Comparison of ENCODE assay signal across 8 cellular contexts in genomic region chr4:70840137-70840536, GRCh38. TPM values are rescaled to one million over a fixed set of nuclear protein-coding genes. Genes with fewer than 3 reads are reported as not detected.
A peak's percentile ranks its signal among the peaks of the same experiment; 100 is the strongest.
DNase-seq lines count a peak whose midpoint lies in the region; ATAC-seq and TF ChIP-seq lines count a peak whose summit lies in the region.
"Not testable (repeated sequence)": the region's sequence is repeated elsewhere in the genome, so short reads cannot be mapped to it uniquely, and the experiment has no call there.

No MANE protein-coding gene starts in this region.

- in situ Hi-C loops in brain microvascular endothelial cell (cut with HindIII; ENCODE audit: low pct_ligation_motif_present, low sequenced_read_pairs) = not testable (repeated sequence)

- TF ChIP-seq POLR2A in heart left ventricle (IDR thresholded peaks at IDR 0.05) = not testable (repeated sequence)

- not testable (repeated sequence) for H3K9me3 Mint-ChIP-seq in neural progenitor cell

- H3K79me2 ChIP-seq in neural progenitor cell (ENCODE audit: low read depth) = peaks cover 44% of the 10 kb centered on the region

- not testable (repeated sequence) for H3K9me3 ChIP-seq in heart left ventricle; neural progenitor cell (ENCODE audit: low read depth)

- peak overlapping the region; percentile 87 for H3K4me3 Mint-ChIP-seq in neural progenitor cell

- peaks cover 11% of the 10 kb centered on the region for H3K4me1 Mint-ChIP-seq in neural progenitor cell

- 60 to 88% (median 71%) methylated on average over 11 to 18 of the region's 20 CpGs for WGBS in heart left ventricle, 4 donors

- H2AFZ ChIP-seq in neural progenitor cell (replicated peaks) = not testable (repeated sequence)

- not testable (repeated sequence) for H3K27me3 Mint-ChIP-seq in neural progenitor cell (ENCODE audit: insufficient read depth, low read depth)

- peak in 3 of 4 donors; percentile 1 to 5 (median 3) for ATAC-seq in heart left ventricle

- not testable (repeated sequence) for H3K36me3 ChIP-seq in brain microvascular endothelial cell (replicated peaks); neural progenitor cell
- H3K36me3 ChIP-seq in heart left ventricle = peaks cover 0 to 10% (median 6%) of the 10 kb centered on the region in 9 donors

- H3K36me3 Mint-ChIP-seq in neural progenitor cell = peaks cover 10% of the 10 kb centered on the region

- peaks cover 29% of the 10 kb centered on the region for H4K20me1 ChIP-seq in neural progenitor cell (ENCODE audit: low read depth)

- intact Hi-C loops in heart left ventricle (cut with DNase I) = loop anchor here in 5 of 10 donors (5.0 to 10.0 kb wide), 6 partner anchors 55 to 155 kb away; partner anchors contain the start of genes DCK (in 2 of the 5) and MOB1B (in 1 of the 5)

- H3K4me2 ChIP-seq in neural progenitor cell = not testable (repeated sequence)

- H3F3A ChIP-seq in neural progenitor cell (ENCODE audit: low read depth) = peaks cover 10% of the 10 kb centered on the region

- DNase-seq in AG08396 (ENCODE audit: low spot score) (peak; percentile 25), HT1080 (ENCODE audit: low read depth) (peak; percentile 78), RPMI7951 (ENCODE audit: low read depth) (peak; percentile 26), brain microvascular endothelial cell (peak; percentile 14), heart left ventricle (peak; percentile 32 to 70 (median 68)), neural progenitor cell (ENCODE audit: low spot score) (peak; percentile 34)
- DNase-seq in activated CD8-positive, alpha-beta memory T cell treated with anti-CD3 and anti-CD28 coated beads for 48 hours (ENCODE audit: low read depth in 2 of 3, low spot score in 2 of 3) = peak in 2 of 3 experiments; percentile 44 to 46
- peak; percentile 16 for DNase-seq in stimulated activated CD8-positive, alpha-beta memory T cell treated with anti-CD3 and anti-CD28 coated beads, Interleukin-12 subunit alpha, Interleukin-12 subunit beta, amount 100 ng/mL, for 24 hours (ENCODE audit: extremely low read depth)

- H3K27ac Mint-ChIP-seq in neural progenitor cell = not testable (repeated sequence)

- H3K27ac ChIP-seq in brain microvascular endothelial cell, neural progenitor cell: not testable (repeated sequence)
- H3K27ac ChIP-seq in heart left ventricle = peak overlapping the region in 6 of 12 donors; percentile 13 to 99 (median 66)

- not testable (repeated sequence) for TF ChIP-seq CTCF in brain microvascular endothelial cell (IDR thresholded peaks at IDR 0.05; ENCODE audit: low read depth, low read length, missing control alignments); heart left ventricle (IDR thresholded peaks at IDR 0.05); neural progenitor cell (IDR thresholded peaks at IDR 0.05)

- H3K4me1 ChIP-seq in heart left ventricle = peaks cover 0 to 31% (median 19%) of the 10 kb centered on the region in 12 donors
- H3K4me1 ChIP-seq in neural progenitor cell = not testable (repeated sequence)

- H3K9ac ChIP-seq in neural progenitor cell = not testable (repeated sequence)

- H3K4me3 ChIP-seq in brain microvascular endothelial cell (ENCODE audit: low read depth, low read length); neural progenitor cell: not testable (repeated sequence)
- H3K4me3 ChIP-seq in heart left ventricle = peak overlapping the region in 5 of 12 donors; percentile 13 to 100 (median 92)

- H3K27me3 ChIP-seq in brain microvascular endothelial cell (replicated peaks); heart left ventricle; neural progenitor cell: not testable (repeated sequence)

RNA-seq across cellular contexts. Expression of gene GRSF1, which starts 0.4 kb away (rescaled TPM):
- 97.5 and 109 TPM in 2 replicates for total RNA-seq in HT1080 (2014; rRNA removed; shearing (Covaris generic))
- polyA plus RNA-seq in HT1080 (2015; cell fraction: cytosol; rRNA removed) = 106 and 122 TPM in 2 replicates
- 90.2 and 97.9 TPM in 2 replicates for polyA plus RNA-seq in HT1080 (2015; cell fraction: nucleus; rRNA removed)
- total RNA-seq in RPMI7951 (2014; rRNA removed; shearing (Covaris generic)) = 82.0 and 94.3 TPM in 2 replicates
- 100 to 1,000 TPM in 1 of 9 donors, 10 to 100 TPM in 8; 70.7 to 114 (median 89.2) TPM for total RNA-seq in heart left ventricle
- polyA plus RNA-seq in heart left ventricle = 10 to 100 TPM; 37.6 to 85.2 TPM
- total RNA-seq in neural progenitor cell (ENCODE audit: low replicate concordance) = 87.4 and 136 TPM in 2 replicates

Comparison
In these comparisons a context has a peak if more than half of its experiments do, and no peak if none do; other contexts are left out.
1. DNase-seq: peak in every context shown above with its lines; median percentile 78 in HT1080; 68 in heart left ventricle; 45 in activated CD8-positive, alpha-beta memory T cell treated with anti-CD3 and anti-CD28 coated beads for 48 hours; 34 in neural progenitor cell; 26 in RPMI7951; 25 in AG08396; 16 in stimulated activated CD8-positive, alpha-beta memory T cell treated with anti-CD3 and anti-CD28 coated beads, Interleukin-12 subunit alpha, Interleukin-12 subunit beta, amount 100 ng/mL, for 24 hours; 14 in brain microvascular endothelial cell.